ENCODE assay signal across 1 cellular context in genomic region chr5:55227738-55228430, GRCh38.
TF ChIP-seq lines count a peak whose summit lies in the region.

No MANE protein-coding gene starts in this region.

TF ChIP-seq in SK-N-SH treated with all-trans-retinoic acid at 6 μM for 48 hours, 23 proteins besides CTCF, POLR2A, EP300 and RAD21 (continued from another document):
- no peak for TF ChIP-seq CREB5 (CRISPR knock-in tag; IDR thresholded peaks at IDR 0.05; ENCODE audit: low read depth)
